21 cellular contexts compared by ENCODE assay signal in genomic region chr2:225032249-225032648, GRCh38.
"Had no signal": no experiment of that assay in that cellular context is flagged by ENCODE, and none has a peak within 500 bp of the region (broad histone marks: within the 10 kb centered on the region; RNA-seq: fewer than 3 reads in every experiment).

No MANE protein-coding gene starts in this region.

- H3K4me3 Mint-ChIP-seq: activated naive CD8-positive, alpha-beta T cell treated with anti-CD3 and anti-CD28 coated beads, Interleukin-2, amount 10 ng/mL, durations not matched to agents 7 days and 5 days; mesothelial cell of epicardium had no signal

- H3K36me3 ChIP-seq: colonic mucosa, left lung, suprapubic skin, transverse colon had no signal

- H3K9me3 Mint-ChIP-seq: activated naive CD8-positive, alpha-beta T cell treated with anti-CD3 and anti-CD28 coated beads, Interleukin-2, amount 10 ng/mL, durations not matched to agents 7 days and 5 days; mesothelial cell of epicardium had no signal

- H3K4me3 ChIP-seq: body of pancreas, colonic mucosa, left lung, suprapubic skin, transverse colon had no signal

- H3K4me2 ChIP-seq: SK-N-SH had no signal

- H3K36me3 Mint-ChIP-seq: mesothelial cell of epicardium had no signal

- H3K9me3 ChIP-seq: body of pancreas, colonic mucosa, left lung, SK-N-SH, suprapubic skin, transverse colon had no signal

- H3K9ac ChIP-seq: SK-N-SH had no signal

- H3K4me1 ChIP-seq: body of pancreas, colonic mucosa, suprapubic skin had no signal

- ATAC-seq: body of pancreas, left lung had no signal

- H3K27me3 ChIP-seq: body of pancreas, colonic mucosa, left lung, suprapubic skin, transverse colon had no signal

- H3K27me3 Mint-ChIP-seq: activated naive CD8-positive, alpha-beta T cell treated with anti-CD3 and anti-CD28 coated beads, Interleukin-2, amount 10 ng/mL, durations not matched to agents 7 days and 5 days had no signal

- H3K27ac Mint-ChIP-seq: activated naive CD8-positive, alpha-beta T cell treated with anti-CD3 and anti-CD28 coated beads, Interleukin-2, amount 10 ng/mL, durations not matched to agents 7 days and 5 days; mesothelial cell of epicardium had no signal

- DNase-seq: activated effector memory CD4-positive, alpha-beta T cell treated with Interleukin-2 at 50 U/mL for 16 hours; activated naive CD8-positive, alpha-beta T cell treated with anti-CD3 and anti-CD28 coated beads, Interleukin-2, amount 10 ng/mL, durations not matched to agents 7 days and 5 days; activated T-cell treated with anti-CD3 and anti-CD28 coated beads for 4 hours; body of pancreas; caudate nucleus; colonic mucosa; erythroblast; foreskin melanocyte; hypothalamus; kidney; left lung; SK-N-SH; stimulated activated CD4-positive, alpha-beta T cell treated with anti-CD3 and anti-CD28 coated beads, Interleukin-12 subunit alpha, Interleukin-12 subunit beta, amount 100 ng/mL, for 4 hours; stimulated activated CD4-positive, alpha-beta T cell treated with anti-CD3 and anti-CD28 coated beads, Interleukin-1b, Interleukin-23, amount 100 ng/mL, for 48 hours; stimulated activated CD8-positive, alpha-beta memory T cell treated with anti-CD3 and anti-CD28 coated beads, Interleukin-4, amount 100 ng/mL, for 48 hours; stimulated activated naive CD4-positive, alpha-beta T cell treated with Interleukin-2 at 50 U/mL for 16 hours; T-helper 1 cell; T1000; transverse colon had no signal

- H3K27ac ChIP-seq: body of pancreas, colonic mucosa, left lung, suprapubic skin, transverse colon had no signal
